Comparison of ENCODE assay signal across 7 cellular contexts in genomic region chr5:38258319-38259061, GRCh38.
A peak's percentile ranks its signal among the peaks of the same experiment; 100 is the strongest.
DNase-seq lines count a peak whose midpoint lies in the region; ATAC-seq and TF ChIP-seq lines count a peak whose summit lies in the region.

Gene EGFLAM, plus strand, starts transcription at chr5:38258559. Its CDS starts 196 bp downstream, at chr5:38258755.

- no peak within 1 kb of the TSS for H3K27ac ChIP-seq in muscle layer of duodenum (ENCODE audit: low read length)

- no peak for ATAC-seq in HG03108 (IDR thresholded peaks at IDR 0.05; ENCODE audit: unreplicated experiment)

- H3K4me3 ChIP-seq in muscle layer of duodenum (ENCODE audit: low read depth in 1 of 2, low read length in 2 of 2) = peak within 1 kb of the TSS; percentile 26 to 89

- H3K9me3 ChIP-seq in muscle layer of duodenum (ENCODE audit: control insufficient read depth in 1 of 2, low read length in 2 of 2) = peaks cover 0 to 2% of the 10 kb centered on the region in 2 donors

- DNase-seq in GM13977 (ENCODE audit: low spot score) = peak; percentile 28
- peak; percentile 26 for DNase-seq in NCI-H524 treated with DMSO at 0.1 percent for 48 hours (lab: John Stamatoyannopoulos, UW)
- DNase-seq in ecto neural progenitor cell (ENCODE audit: low spot score) = peak; percentile 87
- DNase-seq in activated gamma-delta T cell (lab: John Stamatoyannopoulos, UW) = no peak
- DNase-seq in GOT3 (lab: John Stamatoyannopoulos, UW) = no peak

- peaks cover 19% of the 10 kb centered on the region for H3K27me3 ChIP-seq in muscle layer of duodenum (ENCODE audit: low read depth, low read length)

- TF ChIP-seq CTCF in GM13977 (IDR thresholded peaks at IDR 0.05; ENCODE audit: extremely low read depth, insufficient read depth, missing control alignments) = no peak

- peaks cover 0 to 14% of the 10 kb centered on the region in 2 donors for H3K4me1 ChIP-seq in muscle layer of duodenum (ENCODE audit: control insufficient read depth in 1 of 2, insufficient read depth in 2 of 2, low read length in 2 of 2)

- H3K36me3 ChIP-seq in muscle layer of duodenum (ENCODE audit: control insufficient read depth in 1 of 2, insufficient read depth in 2 of 2, low read length in 2 of 2) = no peaks in the 10 kb centered on the region

- in situ Hi-C loops in GM13977 (cut with MboI; ENCODE audit: low pct_unique_long_range_greater_than_20kb, low sequenced_read_pairs, unreplicated experiment) = no loop called here

Comparison
In these comparisons a context has a peak if more than half of its experiments do, and no peak if none do; other contexts are left out.
1. DNase-seq: peak in GM13977 (single experiment), NCI-H524 treated with DMSO at 0.1 percent for 48 hours (single experiment) and ecto neural progenitor cell (single experiment); none in activated gamma-delta T cell (single experiment) and GOT3 (single experiment).